Comparison of ENCODE assay signal across 8 cellular contexts in the genomic region with DNA sequence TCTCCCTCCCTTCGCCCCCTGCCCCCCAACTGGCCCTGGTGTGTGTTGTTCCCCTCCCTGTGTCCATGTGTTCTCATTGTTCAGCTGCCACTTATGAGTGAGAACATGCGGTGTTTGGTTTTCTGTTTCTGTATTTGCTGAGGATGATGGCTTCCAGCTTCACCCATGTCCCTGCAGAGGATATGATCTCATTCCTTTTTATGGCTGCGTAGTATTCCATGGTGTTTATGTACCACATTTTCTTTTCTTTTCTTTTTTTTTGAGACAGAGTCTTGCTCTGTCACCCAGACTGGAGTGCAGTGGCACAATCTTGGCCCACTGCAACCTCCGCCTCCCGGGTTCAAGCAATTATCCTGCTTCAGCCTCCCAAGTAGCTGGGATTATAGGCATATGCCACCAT. TPM values are rescaled to one million over a fixed set of nuclear protein-coding genes. Genes with fewer than 3 reads are reported as not detected.
A peak's percentile ranks its signal among the peaks of the same experiment; 100 is the strongest.
DNase-seq lines count a peak whose midpoint lies in the region; ATAC-seq, FAIRE-seq and TF ChIP-seq lines count a peak whose summit lies in the region.
"Not testable (repeated sequence)": the region's sequence is repeated elsewhere in the genome, so short reads cannot be mapped to it uniquely, and the experiment has no call there.

No MANE protein-coding gene starts in this region.

- peaks cover 46% of the 10 kb centered on the region for H3K4me1 Mint-ChIP-seq in GM23338
- H3K4me1 Mint-ChIP-seq in T-cell, result peaks cover 65 to 94% (median 81%) of the 10 kb centered on the region in 3 donors
- peaks cover 47% of the 10 kb centered on the region for H3K4me1 Mint-ChIP-seq in activated T-helper 17 cell treated with anti-CD3 and anti-CD28 coated beads, Interleukin-2, amount 50 U/mL, for 72 hours
- peaks cover 66% of the 10 kb centered on the region for H3K4me1 Mint-ChIP-seq in MCF 10A (ENCODE audit: insufficient read depth, unreplicated experiment)

- H3K4me3 ChIP-seq in A549; GM23338; PC-3 (ENCODE audit: low read length); esophagus squamous epithelium; trophoblast cell (ENCODE audit: low read depth, low read length): not testable (repeated sequence)

- ATAC-seq in A549; GM23338; PC-3; T-cell (replicated peaks in 1 of 4); activated T-helper 17 cell treated with anti-CD3 and anti-CD28 coated beads, Interleukin-2, amount 50 U/mL, for 72 hours (replicated peaks): not testable (repeated sequence)

- CTCF ChIA-PET in A549 (lab: Yijun Ruan, JAX) (interaction anchor here (1.9 kb wide), 1 partner anchor 21 kb away, joined by 5 read pairs; no protein-coding TSS in a partner anchor), MCF 10A (lab: Yijun Ruan, JAX) (interaction anchor here (0.6 to 0.7 kb wide), 2 partner anchors 19 to 20 kb away, joined by 3 to 4 read pairs; no protein-coding TSS in a partner anchor)
- CTCF ChIA-PET in PC-3 (lab: Charles Lee); T-cell (lab: Charles Lee): not testable (repeated sequence)

- H3K4me2 ChIP-seq in A549, result peak overlapping the region; percentile 79
- not testable (repeated sequence) for H3K4me2 ChIP-seq in GM23338; PC-3 (ENCODE audit: low read length); trophoblast cell (ENCODE audit: low read length)

- H3K9me3 ChIP-seq in A549; PC-3 (ENCODE audit: low read length); esophagus squamous epithelium; trophoblast cell (ENCODE audit: insufficient read depth, low read depth, low read length): not testable (repeated sequence)

- TF ChIP-seq POLR2A in A549 (IDR thresholded peaks at IDR 0.05; ENCODE audit: low read length); esophagus squamous epithelium (IDR thresholded peaks at IDR 0.05): not testable (repeated sequence)

- H2BK5ac ChIP-seq in trophoblast cell (ENCODE audit: low read depth, low read length, poor library complexity), result not testable (repeated sequence)

- H3K79me2 ChIP-seq in GM23338 (replicated peaks; ENCODE audit: insufficient read depth) (peaks cover 94% of the 10 kb centered on the region), PC-3 (ENCODE audit: low read length) (peaks cover 92% of the 10 kb centered on the region)
- H3K79me2 ChIP-seq in trophoblast cell (ENCODE audit: control insufficient read depth, insufficient read depth, low read length, poor library complexity), result not testable (repeated sequence)

- not testable (repeated sequence) for DNase-seq in A549 (ENCODE audit: low read depth in 1 of 2, low spot score in 1 of 2); GM23338 (ENCODE audit: low spot score); PC-3; T-cell; MCF 10A (ENCODE audit: unreplicated experiment); esophagus squamous epithelium (lab: John Stamatoyannopoulos, UW); trophoblast cell

- H3K18ac ChIP-seq in trophoblast cell (ENCODE audit: low read length), result not testable (repeated sequence)

- H3K27ac ChIP-seq in A549 (peak overlapping the region; percentile 59 to 81), PC-3 (ENCODE audit: low read length) (peak overlapping the region; percentile 75), esophagus squamous epithelium (peak overlapping the region in 3 of 4 donors; percentile 69 to 87 (median 83))
- H3K27ac ChIP-seq in GM23338 (ENCODE audit: low read depth); trophoblast cell (ENCODE audit: low read depth, low read length): not testable (repeated sequence)

- peak overlapping the region; percentile 28 for H3K4ac ChIP-seq in trophoblast cell (ENCODE audit: low read depth, low read length)

- not testable (repeated sequence) for H3K9me2 ChIP-seq in GM23338 (ENCODE audit: insufficient read depth); PC-3 (replicated peaks; ENCODE audit: low read length)

- H3K4me3 Mint-ChIP-seq in GM23338; T-cell; MCF 10A (ENCODE audit: unreplicated experiment): not testable (repeated sequence)
- peak overlapping the region; percentile 34 for H3K4me3 Mint-ChIP-seq in activated T-helper 17 cell treated with anti-CD3 and anti-CD28 coated beads, Interleukin-2, amount 50 U/mL, for 72 hours

- peaks cover 19% of the 10 kb centered on the region for H4K20me1 ChIP-seq in GM23338 (replicated peaks; ENCODE audit: insufficient read depth)
- peaks cover 23% of the 10 kb centered on the region; the same call in 1 of the 2 replicates for H4K20me1 ChIP-seq in PC-3 (ENCODE audit: low read length)

- not testable (repeated sequence) for H3K36me3 Mint-ChIP-seq in GM23338 (ENCODE audit: low read depth); T-cell; activated T-helper 17 cell treated with anti-CD3 and anti-CD28 coated beads, Interleukin-2, amount 50 U/mL, for 72 hours (ENCODE audit: low read depth); MCF 10A (ENCODE audit: insufficient read depth, unreplicated experiment)

- H3K14ac ChIP-seq in trophoblast cell (ENCODE audit: low read length), result not testable (repeated sequence)

- H4K12ac ChIP-seq in trophoblast cell (ENCODE audit: low read depth, low read length), result not testable (repeated sequence)

- H3K23ac ChIP-seq in trophoblast cell (ENCODE audit: low read length), result not testable (repeated sequence)

- not testable (repeated sequence) for TF ChIP-seq RAD21 in A549 (conservative IDR thresholded peaks at IDR 0.05 in 1 of 2, IDR thresholded peaks at IDR 0.05 in 1 of 2)

- H3F3A ChIP-seq in GM23338 (replicated peaks; ENCODE audit: low read depth), result not testable (repeated sequence)
- H3F3A ChIP-seq in PC-3 (ENCODE audit: low read length, unreplicated experiment), result peaks cover 21% of the 10 kb centered on the region

- H3K27me3 ChIP-seq in GM23338 (ENCODE audit: insufficient read depth); PC-3 (ENCODE audit: low read length); esophagus squamous epithelium; trophoblast cell (ENCODE audit: insufficient read depth, low read length): not testable (repeated sequence)

- TF ChIP-seq EP300 in A549 (IDR thresholded peaks at IDR 0.05), result not testable (repeated sequence)

- not testable (repeated sequence) for H3K36me3 ChIP-seq in GM23338 (ENCODE audit: insufficient read depth); PC-3 (ENCODE audit: low read depth, low read length); esophagus squamous epithelium; trophoblast cell (ENCODE audit: control insufficient read depth in 1 of 2, insufficient read depth in 2 of 2, low read length in 2 of 2)

- H2BK120ac ChIP-seq in trophoblast cell (ENCODE audit: insufficient read depth, low read length, poor library complexity), result not testable (repeated sequence)

- TF ChIP-seq CTCF in A549 (IDR thresholded peaks at IDR 0.05); GM23338 (conservative IDR thresholded peaks at IDR 0.05; ENCODE audit: low read depth in 2 of 2); PC-3 (conservative IDR thresholded peaks at IDR 0.05; ENCODE audit: low read depth, low read length); MCF 10A (IDR thresholded peaks at IDR 0.05; ENCODE audit: unreplicated experiment); esophagus squamous epithelium (IDR thresholded peaks at IDR 0.05): not testable (repeated sequence)

- H3K9me3 Mint-ChIP-seq in GM23338; T-cell; activated T-helper 17 cell treated with anti-CD3 and anti-CD28 coated beads, Interleukin-2, amount 50 U/mL, for 72 hours; MCF 10A (ENCODE audit: unreplicated experiment): not testable (repeated sequence)

- H3K4me1 ChIP-seq in A549 (peaks cover 49% of the 10 kb centered on the region), GM23338 (ENCODE audit: insufficient read depth) (peaks cover 14% of the 10 kb centered on the region), PC-3 (ENCODE audit: insufficient read depth, low read length) (peaks cover 46% of the 10 kb centered on the region), esophagus squamous epithelium (peaks cover 32 to 77% (median 34%) of the 10 kb centered on the region in 3 donors)
- H3K4me1 ChIP-seq in trophoblast cell (ENCODE audit: control insufficient read depth in 1 of 2, insufficient read depth in 2 of 2, low read length in 2 of 2), result not testable (repeated sequence)

- intact Hi-C loops in PC-3 (cut with micrococcal nuclease); MCF 10A (cut with micrococcal nuclease); esophagus squamous epithelium (cut with DNase I): not testable (repeated sequence)

- H3K27me3 Mint-ChIP-seq in GM23338 (ENCODE audit: insufficient read depth, low read depth, poor library complexity); T-cell; activated T-helper 17 cell treated with anti-CD3 and anti-CD28 coated beads, Interleukin-2, amount 50 U/mL, for 72 hours; MCF 10A (ENCODE audit: insufficient read depth, unreplicated experiment): not testable (repeated sequence)

- H3K27ac Mint-ChIP-seq in GM23338 (peak overlapping the region; percentile 50; the same call in 1 of the 2 replicates), T-cell (peak overlapping the region; percentile 41 to 83), MCF 10A (ENCODE audit: low read depth, unreplicated experiment) (peak overlapping the region; percentile 85)
- peak overlapping the region; percentile 17 for H3K27ac Mint-ChIP-seq in activated T-helper 17 cell treated with anti-CD3 and anti-CD28 coated beads, Interleukin-2, amount 50 U/mL, for 72 hours

- H4K8ac ChIP-seq in trophoblast cell (ENCODE audit: low read depth, low read length), result not testable (repeated sequence)

- 78% methylated on average over 5 of the region's 5 CpGs for WGBS in A549 (ENCODE audit: missing lambda C conversion rate)
- 73 to 89% methylated on average over 5 of the region's 5 CpGs for WGBS in esophagus squamous epithelium, 2 donors
- no CpG with 5 or more reads among the region's 5 CpGs for WGBS in trophoblast cell (ENCODE audit: extremely low coverage, insufficient coverage, insufficient read length)

- not testable (repeated sequence) for H4K91ac ChIP-seq in trophoblast cell (ENCODE audit: low read depth, low read length)

- not testable (repeated sequence) for BruUV-seq in PC-3 (replicated peaks; lab: Mats Ljungman, UMichigan); MCF 10A (replicated peaks; lab: Mats Ljungman, UMichigan)

- H3K79me1 ChIP-seq in trophoblast cell (ENCODE audit: low read length), result not testable (repeated sequence)

- not testable (repeated sequence) for H2AK5ac ChIP-seq in trophoblast cell (ENCODE audit: low read length)

- H3K9ac ChIP-seq in PC-3 (ENCODE audit: low read length); trophoblast cell (ENCODE audit: low read length): not testable (repeated sequence)

- POLR2A ChIA-PET in A549 (lab: Yijun Ruan, JAX) (interaction anchor here (1.0 kb wide), 1 partner anchor 209 kb away, joined by 3 read pairs; a partner anchor contains a TSS), MCF 10A (lab: Yijun Ruan, JAX) (interaction anchor here (0.7 to 1.4 kb wide), 10 partner anchors 10 to 119 kb away, joined by 3 to 14 read pairs (median 4); a partner anchor contains a TSS)
- POLR2A ChIA-PET in PC-3 (lab: Charles Lee; ENCODE audit: unreplicated experiment); T-cell (lab: Charles Lee): not testable (repeated sequence)

- H2BK12ac ChIP-seq in trophoblast cell (ENCODE audit: low read length), result not testable (repeated sequence)

- FAIRE-seq in A549 (lab: Jason Lieb, UNC), result not testable (repeated sequence)

- H2AFZ ChIP-seq in GM23338; PC-3 (ENCODE audit: low read length); trophoblast cell (ENCODE audit: insufficient read depth, low read length, poor library complexity): not testable (repeated sequence)

RNA-seq across cellular contexts. Expression of a gene that starts 50.1 kb away (rescaled TPM):
- 25.3 and 33.1 TPM in 2 replicates for polyA plus RNA-seq in A549 (2011; rRNA removed)
- polyA plus RNA-seq in A549 (2012; cell fraction: cytosol; rRNA removed), result 6.6 and 7.7 TPM in 2 replicates
- polyA plus RNA-seq in A549 (2012; cell fraction: nucleus; rRNA removed), result 8.5 and 10.9 TPM in 2 replicates
- 15.1 to 15.7 TPM (median 15.2 TPM) in 3 replicates for polyA plus RNA-seq in A549 (2017; fragmentation: RNase III; extraction: RNeasy Plus Mini Kit Qiagen cat#74134 plus additional on column Dnase treatment)
- polyA minus RNA-seq in A549 (2011; rRNA and poly(A)+ RNA removed), result 47.4 and 54.3 TPM in 2 replicates
- 61.2 and 73.0 TPM in 2 replicates for total RNA-seq in GM23338 (2014; rRNA removed; shearing (Covaris generic))
- polyA plus RNA-seq in GM23338 (2016; fragmentation: Nextera tagmentation; extraction: Ambion mirVana), result 27.3 and 32.1 TPM in 2 replicates
- total RNA-seq in PC-3 (2014; rRNA removed), result 55.2 and 60.0 TPM in 2 replicates
- 10 to 100 TPM; 57.4 to 78.8 (median 72.3) TPM for total RNA-seq in T-cell
- 10 to 100 TPM; 33.8 to 55.6 TPM for total RNA-seq in activated T-helper 17 cell treated with anti-CD3 and anti-CD28 coated beads, Interleukin-2, amount 50 U/mL, for 72 hours
- 71.0 and 77.9 TPM in 2 replicates for total RNA-seq in MCF 10A (2022)
- 100 to 1,000 TPM in 1 of 4 donors, 10 to 100 TPM in 3; 46.9 to 162 (median 67.9) TPM for total RNA-seq in esophagus squamous epithelium
- 26.7 and 28.1 TPM in 2 replicates for polyA plus RNA-seq in trophoblast cell (2013)

Comparison
In these comparisons a context has a peak if more than half of its experiments do, and no peak if none do; other contexts are left out.
1. H3K27ac Mint-ChIP-seq: peak in every context shown above with its lines; median percentile 85 in MCF 10A; 62 in T-cell; 50 in GM23338; 17 in activated T-helper 17 cell treated with anti-CD3 and anti-CD28 coated beads, Interleukin-2, amount 50 U/mL, for 72 hours.